ENCODE assay signal across 8 cellular contexts in genomic region chr22:19448076-19448607, GRCh38. TPM values are rescaled to one million over a fixed set of nuclear protein-coding genes. Genes with fewer than 3 reads are reported as not detected.
DNase-seq lines count a peak whose midpoint lies in the region; ATAC-seq and TF ChIP-seq lines count a peak whose summit lies in the region.

No MANE protein-coding gene starts in this region.

- H3K4me1 ChIP-seq in right cardiac atrium (ENCODE audit: control insufficient read depth, insufficient read depth, low read length) = peaks cover 13% of the 10 kb centered on the region
- H3K4me1 ChIP-seq in psoas muscle = peaks cover 44% of the 10 kb centered on the region

- H3K36me3 ChIP-seq in psoas muscle (ENCODE audit: insufficient read depth in 1 of 2, low read depth in 1 of 2) = peaks cover 5 to 61% of the 10 kb centered on the region in 2 donors

- no peaks in the 10 kb centered on the region for H3K27me3 ChIP-seq in right cardiac atrium (ENCODE audit: control insufficient read depth, insufficient read depth)
- H3K27me3 ChIP-seq in psoas muscle (ENCODE audit: insufficient read depth in 3 of 3, low read length in 2 of 3) = no peaks in the 10 kb centered on the region

- ATAC-seq in GM18498 (IDR thresholded peaks at IDR 0.05; ENCODE audit: unreplicated experiment) (peak; percentile 37), HG03139 (IDR thresholded peaks at IDR 0.05; ENCODE audit: unreplicated experiment) (peak; percentile 42), right cardiac atrium (peak; percentile 49 to 50), psoas muscle (peak; percentile 36 to 66 (median 51)), HG02852 (IDR thresholded peaks at IDR 0.05; ENCODE audit: unreplicated experiment) (no peak)

- no peak for TF ChIP-seq CTCF in AG09309 (IDR thresholded peaks at IDR 0.05; ENCODE audit: control insufficient read depth, insufficient read depth, low read depth, low read length, missing control alignments)
- no peak for TF ChIP-seq CTCF in psoas muscle (IDR thresholded peaks at IDR 0.05)

- H3K9me3 ChIP-seq in right cardiac atrium (ENCODE audit: control insufficient read depth, low read length) (no peaks in the 10 kb centered on the region), psoas muscle (no peaks in the 10 kb centered on the region)

- intact Hi-C loops in right cardiac atrium (cut with DNase I) = no loop called here
- intact Hi-C loops in psoas muscle (cut with DNase I) = loop anchor here (5.0 to 10.0 kb wide), 2 partner anchors 153 to 156 kb away; partner anchors contain the start of gene CLTCL1 (in 2 of the 2)

- H3K27ac ChIP-seq in angular gyrus (ENCODE audit: low read depth, low read length) (peak overlapping the region; percentile 88), right cardiac atrium (ENCODE audit: low read length) (peak overlapping the region; percentile 82), psoas muscle (peak overlapping the region; percentile 98)

- H3K4me3 ChIP-seq in AG09309 (ENCODE audit: control insufficient read depth, low read depth, low read length) = peak overlapping the region; percentile 76
- H3K4me3 ChIP-seq in right cardiac atrium (ENCODE audit: low read length) = peak overlapping the region; percentile 82
- H3K4me3 ChIP-seq in psoas muscle = peak overlapping the region; percentile 94

- DNase-seq in AG09309 (ENCODE audit: low read depth) (no peak), NCI-H460 (ENCODE audit: extremely low read depth, low read depth) (peak; percentile 16), right cardiac atrium (no peak), psoas muscle (peak in 1 of 2 donors; percentile 67)

- WGBS in right cardiac atrium = 16% methylated on average over 14 of the region's 14 CpGs
- 7 to 16% (median 10%) methylated on average over 14 of the region's 14 CpGs for WGBS in psoas muscle, 3 donors

RNA-seq across cellular contexts. Expression of gene C22orf39, which starts 0.6 kb away (rescaled TPM):
- 23.2 and 23.6 TPM in 2 replicates for total RNA-seq in NCI-H460 (2014; rRNA removed; shearing (Covaris generic))
- 20.2 and 21.4 TPM in 2 replicates for polyA plus RNA-seq in NCI-H460 (2014; cell fraction: nucleus; rRNA removed)
- total RNA-seq in right cardiac atrium (10 to 100 TPM; 44.9 to 64.3 (median 58.5) TPM), psoas muscle (100 to 1,000 TPM in 1 of 4 donors, 10 to 100 TPM in 3; 84.3 to 101 (median 92.3) TPM)
- polyA plus RNA-seq in right cardiac atrium (45.6 TPM), psoas muscle (100 to 1,000 TPM in 1 of 3 donors, 10 to 100 TPM in 2; 60.9 to 104 (median 66.7) TPM)

RNA-seq across cellular contexts. Expression of gene MRPL40, which starts 15.8 kb away (rescaled TPM):
- 46.1 and 51.3 TPM in 2 replicates for total RNA-seq in NCI-H460 (2014; rRNA removed; shearing (Covaris generic))
- 26.6 and 28.2 TPM in 2 replicates for polyA plus RNA-seq in NCI-H460 (2014; cell fraction: nucleus; rRNA removed)
- total RNA-seq in right cardiac atrium (10 to 100 TPM; 37.5 to 49.4 (median 43.1) TPM), psoas muscle (10 to 100 TPM; 53.7 to 70.5 (median 58.2) TPM)
- polyA plus RNA-seq in right cardiac atrium (66.9 TPM), psoas muscle (10 to 100 TPM; 45.8 to 78.6 (median 62.3) TPM)

RNA-seq across cellular contexts. Expression of gene HIRA, which starts 16.6 kb away (rescaled TPM):
- 8.0 and 10.7 TPM in 2 replicates for total RNA-seq in NCI-H460 (2014; rRNA removed; shearing (Covaris generic))
- polyA plus RNA-seq in NCI-H460 (2014; cell fraction: nucleus; rRNA removed) = 14.1 and 25.3 TPM in 2 replicates
- total RNA-seq in right cardiac atrium (10 to 100 TPM; 11.6 to 16.1 (median 14.6) TPM), psoas muscle (10 to 100 TPM; 12.3 to 32.7 (median 18.8) TPM)
- polyA plus RNA-seq in right cardiac atrium (6.2 TPM), psoas muscle (10 to 100 TPM; 13.3 to 18.9 (median 14.4) TPM)

RNA-seq across cellular contexts. Expression of gene UFD1, which starts 30.9 kb away (rescaled TPM):
- 49.7 and 56.8 TPM in 2 replicates for total RNA-seq in NCI-H460 (2014; rRNA removed; shearing (Covaris generic))
- 34.1 and 44.0 TPM in 2 replicates for polyA plus RNA-seq in NCI-H460 (2014; cell fraction: nucleus; rRNA removed)
- total RNA-seq in right cardiac atrium (10 to 100 TPM; 34.7 to 46.9 (median 42.7) TPM), psoas muscle (10 to 100 TPM; 44.3 to 97.4 (median 58.4) TPM)
- polyA plus RNA-seq in right cardiac atrium (58.1 TPM), psoas muscle (100 to 1,000 TPM in 2 of 3 donors, 10 to 100 TPM in 1; 79.6 to 226 (median 124) TPM)

RNA-seq across cellular contexts. Expression of gene CDC45, which starts 31.6 kb away (rescaled TPM):
- total RNA-seq in NCI-H460 (2014; rRNA removed; shearing (Covaris generic)) = 16.3 and 20.9 TPM in 2 replicates
- polyA plus RNA-seq in NCI-H460 (2014; cell fraction: nucleus; rRNA removed) = 96.1 and 122 TPM in 2 replicates
- total RNA-seq in right cardiac atrium = under 1 TPM in 2 of 4 donors, not detected in 2; 0.80 to 0.85 TPM
- 0.16 TPM for polyA plus RNA-seq in right cardiac atrium
- under 1 TPM in 2 of 4 donors, not detected in 2; 0.50 to 0.71 TPM for total RNA-seq in psoas muscle
- polyA plus RNA-seq in psoas muscle = under 1 TPM; 0.30 to 0.77 (median 0.73) TPM

Comparison
In these comparisons a context has a peak if more than half of its experiments do, and no peak if none do; other contexts are left out.
1. intact Hi-C loops: an anchor here in psoas muscle (5.0 to 10.0 kb wide); none called in right cardiac atrium.